Comparison of ENCODE assay signal across 15 cellular contexts in genomic region chr7:111942450-111943081, GRCh38.
DNase-seq lines count a peak whose midpoint lies in the region; ATAC-seq, FAIRE-seq and TF ChIP-seq lines count a peak whose summit lies in the region.
"Had no signal": no experiment of that assay in that cellular context is flagged by ENCODE, and none has a peak within 500 bp of the region (broad histone marks: within the 10 kb centered on the region; RNA-seq: fewer than 3 reads in every experiment).

No MANE protein-coding gene starts in this region.

- RAD21 ChIA-PET in GM12878 (lab: Charles Lee; ENCODE audit: unreplicated experiment) = no interaction called here

- H3K4me3 ChIP-seq in HepG2 (replicated peaks in 1 of 3; ENCODE audit: insufficient read depth in 1 of 3, low read depth in 2 of 3, low read length in 3 of 3) = no peak overlapping the region
- no peak overlapping the region for H3K4me3 ChIP-seq in right lobe of liver
- H3K4me3 ChIP-seq in GM12878 = no peak overlapping the region

- H3K36me3 ChIP-seq in HepG2 (replicated peaks in 1 of 2; ENCODE audit: control insufficient read depth in 1 of 2, insufficient read depth in 2 of 2, low read length in 2 of 2) (peaks cover 12 to 34% of the 10 kb centered on the region in 2 experiments; a peak in 4 of 5 replicates), right lobe of liver (peaks cover 0 to 23% (median 12%) of the 10 kb centered on the region in 4 donors), GM12878 (ENCODE audit: control insufficient read depth in 2 of 2, insufficient read depth in 2 of 2, low read length in 1 of 2) (no peaks in the 10 kb centered on the region)

- no peaks in the 10 kb centered on the region for H4K20me1 ChIP-seq in HepG2 (ENCODE audit: insufficient read depth, low read length)
- no peaks in the 10 kb centered on the region for H4K20me1 ChIP-seq in GM12878 (ENCODE audit: control insufficient read depth, insufficient read depth)

- WGBS in HepG2 (ENCODE audit: low lambda C conversion rate) = 96% methylated on average over 5 of the region's 5 CpGs
- 90% methylated on average over 5 of the region's 5 CpGs for WGBS in right lobe of liver (ENCODE audit: insufficient coverage, low coverage, low lambda C conversion rate, missing lambda C conversion rate)
- 85% methylated on average over 5 of the region's 5 CpGs for WGBS in GM12878 (ENCODE audit: insufficient coverage, insufficient replicate concordance, low lambda C conversion rate, missing lambda C conversion rate)

- H3K4me1 ChIP-seq in HepG2 (ENCODE audit: insufficient read depth, low read length) (0 out of 2 replicates have a peak, but pooled peaks cover 4% of the 10 kb centered on the region), right lobe of liver (no peaks in the 10 kb centered on the region), GM12878 (ENCODE audit: control insufficient read depth, insufficient read depth, low read length) (no peaks in the 10 kb centered on the region)

- no peaks in the 10 kb centered on the region for H3K79me2 ChIP-seq in HepG2 (ENCODE audit: insufficient read depth, low read length)
- no peaks in the 10 kb centered on the region for H3K79me2 ChIP-seq in GM12878 (ENCODE audit: control insufficient read depth, insufficient read depth, low read length)

- no peak for TF ChIP-seq EP300 in HepG2 (IDR thresholded peaks at IDR 0.05; ENCODE audit: low read depth in 2 of 2, low read length in 2 of 2)
- TF ChIP-seq EP300 in HepG2 (CRISPR knock-in tag; IDR thresholded peaks at IDR 0.05; ENCODE audit: borderline replicate concordance) = no peak
- no peak for TF ChIP-seq EP300 in GM12878 (IDR thresholded peaks at IDR 0.05; ENCODE audit: borderline replicate concordance in 1 of 2, control insufficient read depth in 1 of 2, low read depth in 2 of 2, low read length in 2 of 2)

- TF ChIP-seq POLR2A in HepG2 (IDR thresholded peaks at IDR 0.05; ENCODE audit: insufficient read depth in 1 of 2, low read depth in 2 of 2, low read length in 2 of 2) (no peak), right lobe of liver (IDR thresholded peaks at IDR 0.05) (no peak), GM12878 (IDR thresholded peaks at IDR 0.05; ENCODE audit: low read depth, low read length) (no peak), GM12892 (IDR thresholded peaks at IDR 0.05; ENCODE audit: low read depth, low read length) (no peak)

- H3K9ac ChIP-seq in HepG2 (ENCODE audit: insufficient read depth, low read depth, low read length) (no peak overlapping the region), GM12878 (ENCODE audit: control insufficient read depth, insufficient read depth, low read length) (no peak overlapping the region)

- TF ChIP-seq CTCF in HepG2 (CRISPR knock-in tag; IDR thresholded peaks at IDR 0.05) (no peak), right lobe of liver (IDR thresholded peaks at IDR 0.05) (no peak), GM12878 (IDR thresholded peaks at IDR 0.05 in 2 of 3, conservative IDR thresholded peaks at IDR 0.05 in 1 of 3; ENCODE audit: control insufficient read depth in 2 of 3, extremely low read depth in 1 of 3, insufficient read depth in 1 of 3, low read depth in 3 of 3, low read length in 3 of 3) (no peak)

- H2AFZ ChIP-seq in HepG2 (ENCODE audit: low read length) = no peak overlapping the region
- H2AFZ ChIP-seq in GM12878 (ENCODE audit: control insufficient read depth, low read depth, low read length) = no peak overlapping the region

- in situ Hi-C loops in HepG2 (cut with HindIII; ENCODE audit: extremely low pct_ligation_motif_present, low pct_unique_long_range_greater_than_20kb) (no loop called here), GM12878 (cut with MboI) (no loop called here)

- BruUV-seq in HepG2 (replicated peaks; lab: Mats Ljungman, UMichigan) = no TSS peak
- no TSS peak for BruUV-seq in GM12878 (replicated peaks; lab: Mats Ljungman, UMichigan)

- H3K9me3 ChIP-seq in HepG2 (ENCODE audit: low read length) (peaks cover 21% of the 10 kb centered on the region), right lobe of liver (peaks cover 0 to 17% (median 1%) of the 10 kb centered on the region in 4 donors), GM12878 (replicated peaks; ENCODE audit: control insufficient read depth, insufficient read depth, low read length) (peaks cover 4% of the 10 kb centered on the region; the same call in 2 of the 3 replicates)

- TF ChIP-seq RAD21 in HepG2 (CRISPR knock-in tag; IDR thresholded peaks at IDR 0.05) (no peak), GM12878 (IDR thresholded peaks at IDR 0.05; ENCODE audit: insufficient read depth, low read depth, low read length) (no peak)

- POLR2A ChIA-PET in HepG2 (lab: Yijun Ruan, JAX) = no interaction called here
- POLR2A ChIA-PET in GM12878 (lab: Charles Lee) = no interaction called here

- DNase-seq in HepG2 (ENCODE audit: low spot score) = no peak
- no peak for DNase-seq in right lobe of liver
- no peak for DNase-seq in GM12878 (ENCODE audit: low read depth, low spot score)
- DNase-seq in islet precursor cell = peak; percentile 68
- DNase-seq in GM12892 (ENCODE audit: insufficient read length) = no peak
- DNase-seq in SHP77 treated with DMSO at 0.1 percent for 48 hours (lab: John Stamatoyannopoulos, UW) = no peak
- DNase-seq: C1 segment of cervical spinal cord; CD4-positive, alpha-beta T cell; DND-41; GDM1; GOT3; H9; HFFc6 had no signal

- H3K27me3 ChIP-seq in HepG2 (ENCODE audit: control insufficient read depth in 1 of 2, insufficient read depth in 2 of 2, low read length in 2 of 2) (no peaks in the 10 kb centered on the region), right lobe of liver (no peaks in the 10 kb centered on the region), GM12878 (replicated peaks in 1 of 2; ENCODE audit: control insufficient read depth in 2 of 2, insufficient read depth in 2 of 2, low read length in 1 of 2) (no peaks in the 10 kb centered on the region)

- no peak for ATAC-seq in HepG2
- no peak for ATAC-seq in right lobe of liver
- ATAC-seq in GM12878 = no peak
- no peak for ATAC-seq in GM21529 (IDR thresholded peaks at IDR 0.05; ENCODE audit: unreplicated experiment)

- intact Hi-C loops in HepG2 (cut with micrococcal nuclease; ENCODE audit: unreplicated experiment) = no loop called here
- intact Hi-C loops in right lobe of liver (cut with DNase I) = no loop called here
- intact Hi-C loops in GM12878 (cut with micrococcal nuclease; ENCODE audit: unreplicated experiment) = no loop called here

- H3K4me2 ChIP-seq in HepG2 (ENCODE audit: low read depth, low read length) = no peak overlapping the region
- H3K4me2 ChIP-seq in GM12878 (ENCODE audit: control insufficient read depth, insufficient read depth) = no peak overlapping the region

- CTCF ChIA-PET in HepG2 (lab: Yijun Ruan, JAX; ENCODE audit: low intra/inter-chr PET ratio, low total read pairs) (no interaction called here), GM12878 (lab: Yijun Ruan, JAX) (no interaction called here)

- SMC1A ChIA-PET in GM12878 (lab: Charles Lee; ENCODE audit: uncharacterized antibody, unreplicated experiment) = interaction anchor here (1.4 kb wide), 1 partner anchor 15 kb away, joined by 3 read pairs; no protein-coding TSS in a partner anchor

- H3K27ac ChIP-seq in HepG2 (ENCODE audit: extremely low read length, insufficient read depth, low read length) (no peak overlapping the region), right lobe of liver (no peak overlapping the region), GM12878 (ENCODE audit: control insufficient read depth, insufficient read depth) (no peak overlapping the region)

- FAIRE-seq in HepG2 (lab: Jason Lieb, UNC) (no peak), GM12878 (lab: Jason Lieb, UNC) (no peak), GM12892 (lab: Jason Lieb, UNC) (no peak)
- FAIRE-seq: GM18507 had no signal

TF ChIP-seq in HepG2, 621 proteins besides CTCF, POLR2A, EP300 and RAD21 (continues in another document):
- TF ChIP-seq ZNF264 (CRISPR knock-in tag; IDR thresholded peaks at IDR 0.05) = no peak
- peak; percentile 98 for TF ChIP-seq ZNF562 (CRISPR knock-in tag; IDR thresholded peaks at IDR 0.05; ENCODE audit: borderline replicate concordance)
- no peak for TF ChIP-seq ZNF589 (CRISPR knock-in tag; conservative IDR thresholded peaks at IDR 0.05)

TF ChIP-seq in GM12878, 131 proteins besides CTCF, POLR2A, EP300 and RAD21:
- TF ChIP-seq CBX5 (IDR thresholded peaks at IDR 0.05; ENCODE audit: low read depth) (peak; percentile 92; the same call in 1 of the 2 replicates), BACH1 (IDR thresholded peaks at IDR 0.05; ENCODE audit: borderline replicate concordance) (no peak)

Comparison
In these comparisons a context has a peak if more than half of its experiments do, and no peak if none do; other contexts are left out.
1. Of the 75 proteins assayed by ChIP-seq in both HepG2 and GM12878: peak only in HepG2: none; only in GM12878: CBX5; in both: none; in neither: 74.